34 cellular contexts compared by ENCODE assay signal in genomic region chr4:7464259-7464655, GRCh38. TPM values are rescaled to one million over a fixed set of nuclear protein-coding genes. Genes with fewer than 3 reads are reported as not detected.
"Had no signal": no experiment of that assay in that cellular context is flagged by ENCODE, and none has a peak within 500 bp of the region (broad histone marks: within the 10 kb centered on the region; RNA-seq: fewer than 3 reads in every experiment).

No MANE protein-coding gene starts in this region.

- H3K9me3 ChIP-seq: lower lobe of right lung, neutrophil, pancreas, right lobe of liver, suprapubic skin, upper lobe of right lung, vagina had no signal

- H3K27ac ChIP-seq: coronary artery, foreskin keratinocyte, heart right ventricle, lower lobe of right lung, neutrophil, pancreas, suprapubic skin, transverse colon, upper lobe of right lung, vagina had no signal

- H3K4me2 ChIP-seq: smooth muscle cell had no signal

- ATAC-seq: foreskin keratinocyte; heart right ventricle; left ventricle myocardium superior; lower lobe of right lung; naive thymus-derived CD8-positive, alpha-beta T cell; stimulated activated naive CD8-positive, alpha-beta T cell treated with anti-CD3 and anti-CD28 coated beads, Interleukin-15, amount 100 ng/mL, for 72 hours; upper lobe of right lung had no signal

- H3K4me1 ChIP-seq: foreskin keratinocyte, lower lobe of right lung, pancreas, suprapubic skin, transverse colon, upper lobe of right lung, vagina had no signal

- DNase-seq: dermis blood vessel endothelial cell; effector memory CD4-positive, alpha-beta T cell; foreskin keratinocyte; heart right ventricle; hippocampal formation; immature natural killer cell; left ventricle myocardium superior; lower lobe of right lung; naive thymus-derived CD8-positive, alpha-beta T cell; nephron progenitor cell; pancreas; right lobe of liver; stimulated activated CD4-positive, alpha-beta T cell treated with anti-CD3 and anti-CD28 coated beads, Interleukin-12 subunit alpha, Interleukin-12 subunit beta, amount 100 ng/mL, for 4 hours; stimulated activated CD4-positive, alpha-beta T cell treated with anti-CD3 and anti-CD28 coated beads, Interleukin-1b, Interleukin-23, amount 100 ng/mL, for 48 hours; stimulated activated CD4-positive, alpha-beta T cell treated with anti-CD3 and anti-CD28 coated beads, Interleukin-4, amount 100 ng/mL, for 1 hour; stimulated activated CD8-positive, alpha-beta memory T cell treated with anti-CD3 and anti-CD28 coated beads, Interleukin-4, amount 100 ng/mL, for 48 hours; stimulated activated naive CD4-positive, alpha-beta T cell; stimulated activated naive CD8-positive, alpha-beta T cell treated with anti-CD3 and anti-CD28 coated beads, Interleukin-15, amount 100 ng/mL, for 72 hours; transverse colon; upper lobe of right lung had no signal

- H3K27me3 ChIP-seq: esophagus muscularis mucosa, foreskin keratinocyte, gastroesophageal sphincter, neutrophil, right lobe of liver, suprapubic skin, transverse colon, upper lobe of right lung, vagina had no signal

- H3K4me3 ChIP-seq: coronary artery, esophagus muscularis mucosa, gastroesophageal sphincter, heart right ventricle, lower lobe of right lung, pancreas, right lobe of liver, smooth muscle cell, suprapubic skin, transverse colon, upper lobe of right lung, vagina had no signal

- H3K36me3 ChIP-seq: esophagus muscularis mucosa, gastroesophageal sphincter, heart right ventricle, lower lobe of right lung, neutrophil, pancreas, right lobe of liver, suprapubic skin, transverse colon, upper lobe of right lung, vagina had no signal

RNA-seq across cellular contexts. Expression of gene PSAPL1, which starts 29.5 kb away (rescaled TPM):
- total RNA-seq: dermis blood vessel endothelial cell; endothelial cell of umbilical vein; epithelial cell of proximal tubule; esophagus muscularis mucosa; fibroblast of lung; foreskin keratinocyte; left ventricle myocardium superior; lower lobe of right lung; mesenteric fat pad; myocyte; naive thymus-derived CD8-positive, alpha-beta T cell; posterior vena cava; pulmonary artery endothelial cell; right lobe of liver; smooth muscle cell; transverse colon; vagina had no signal
- polyA plus RNA-seq: endothelial cell of umbilical vein; fibroblast of lung; heart right ventricle; immature natural killer cell; naive thymus-derived CD8-positive, alpha-beta T cell; pancreas; smooth muscle cell had no signal
